Comparison of ENCODE assay signal across 26 cellular contexts in genomic region chr16:88787579-88788314, GRCh38. TPM values are rescaled to one million over a fixed set of nuclear protein-coding genes. Genes with fewer than 3 reads are reported as not detected.
"Had no signal": no experiment of that assay in that cellular context is flagged by ENCODE, and none has a peak within 500 bp of the region (broad histone marks: within the 10 kb centered on the region; RNA-seq: fewer than 3 reads in every experiment).

No MANE protein-coding gene starts in this region.

- H3K9me3 Mint-ChIP-seq: activated CD4-positive, alpha-beta memory T cell treated with anti-CD3 and anti-CD28 coated beads for 36 hours; activated naive CD4-positive, alpha-beta T cell treated with anti-CD3 and anti-CD28 coated beads, Interleukin-2, amount 50 U/mL, for 24 hours; activated T-helper 2 cell treated with anti-CD3 and anti-CD28 coated beads, Interferon-gamma antibody, Interleukin-2, Interleukin-4, amounts not matched to agents 10 μg/mL and 5 μg/mL and 100 μg/mL, durations not matched to agents 14 hours and 24 hours and 36 hours; central memory CD8-positive, alpha-beta T cell; mesothelial cell of epicardium; naive B cell had no signal

- ATAC-seq: activated CD8-positive, alpha-beta memory T cell treated with anti-CD3 and anti-CD28 coated beads, Interleukin-2, amount 10 ng/mL, durations not matched to agents 7 days and 5 days; heart right ventricle; left ventricle myocardium superior; psoas muscle had no signal

- H3K36me3 ChIP-seq: esophagus squamous epithelium, heart right ventricle, spleen, suprapubic skin, tibial nerve had no signal

- FAIRE-seq: bronchial epithelial cell had no signal

- H3K27ac ChIP-seq: esophagus squamous epithelium, heart right ventricle, parathyroid adenoma, psoas muscle, spleen, suprapubic skin, tibial nerve had no signal

- H3K27ac Mint-ChIP-seq: activated CD4-positive, alpha-beta memory T cell treated with anti-CD3 and anti-CD28 coated beads for 36 hours; activated CD8-positive, alpha-beta memory T cell treated with anti-CD3 and anti-CD28 coated beads, Interleukin-2, amount 10 ng/mL, durations not matched to agents 7 days and 5 days; activated naive CD4-positive, alpha-beta T cell treated with anti-CD3 and anti-CD28 coated beads, Interleukin-2, amount 50 U/mL, for 24 hours; activated T-helper 2 cell treated with anti-CD3 and anti-CD28 coated beads, Interferon-gamma antibody, Interleukin-2, Interleukin-4, amounts not matched to agents 10 μg/mL and 5 μg/mL and 100 μg/mL, durations not matched to agents 14 hours and 24 hours and 36 hours; mesothelial cell of epicardium had no signal

- H2AFZ ChIP-seq: parathyroid adenoma had no signal

- H3K4me3 ChIP-seq: esophagus squamous epithelium, heart right ventricle, psoas muscle, spleen, suprapubic skin, tibial nerve had no signal

- H3K79me2 ChIP-seq: parathyroid adenoma had no signal

- H3K9ac ChIP-seq: parathyroid adenoma had no signal

- H3K4me1 ChIP-seq: parathyroid adenoma had no signal

- H3K27me3 Mint-ChIP-seq: activated CD4-positive, alpha-beta memory T cell treated with anti-CD3 and anti-CD28 coated beads for 36 hours; activated CD8-positive, alpha-beta memory T cell treated with anti-CD3 and anti-CD28 coated beads, Interleukin-2, amount 10 ng/mL, durations not matched to agents 7 days and 5 days; activated naive CD4-positive, alpha-beta T cell treated with anti-CD3 and anti-CD28 coated beads, Interleukin-2, amount 50 U/mL, for 24 hours; central memory CD8-positive, alpha-beta T cell; naive B cell had no signal

- H3K9me3 ChIP-seq: esophagus squamous epithelium, heart right ventricle, psoas muscle, spleen, suprapubic skin, tibial nerve had no signal

- H3K4me3 Mint-ChIP-seq: activated CD4-positive, alpha-beta memory T cell treated with anti-CD3 and anti-CD28 coated beads for 36 hours; activated CD8-positive, alpha-beta memory T cell treated with anti-CD3 and anti-CD28 coated beads, Interleukin-2, amount 10 ng/mL, durations not matched to agents 7 days and 5 days; activated naive CD4-positive, alpha-beta T cell treated with anti-CD3 and anti-CD28 coated beads, Interleukin-2, amount 50 U/mL, for 24 hours; central memory CD8-positive, alpha-beta T cell; mesothelial cell of epicardium had no signal

- H3K36me3 Mint-ChIP-seq: activated naive CD4-positive, alpha-beta T cell treated with anti-CD3 and anti-CD28 coated beads, Interleukin-2, amount 50 U/mL, for 24 hours; mesothelial cell of epicardium; naive B cell had no signal

- DNase-seq: activated CD4-positive, alpha-beta memory T cell treated with anti-CD3 and anti-CD28 coated beads for 36 hours; activated CD4-positive, alpha-beta T cell treated with anti-CD3 and anti-CD28 coated beads for 4 hours; activated CD8-positive, alpha-beta memory T cell treated with anti-CD3 and anti-CD28 coated beads, Interleukin-2, amount 10 ng/mL, durations not matched to agents 7 days and 5 days; activated T-cell treated with anti-CD3 and anti-CD28 coated beads, Interleukin-2, amount 50 U/mL, for 48 hours; anterior cingulate cortex; dermis blood vessel endothelial cell; effector CD4-positive, alpha-beta T cell; esophagus squamous epithelium; foreskin melanocyte; heart right ventricle; islet precursor cell; left ventricle myocardium superior; naive B cell; occipital lobe; spleen; stimulated activated naive CD4-positive, alpha-beta T cell had no signal

RNA-seq across cellular contexts. Expression of gene PIEZO1, which starts 2.7 kb away (rescaled TPM):
- polyA plus RNA-seq: neural cell had no signal
